In genomic region chr7:138773176-138773575, GRCh38 we compare ENCODE assay signal across 2 cellular contexts.
TF ChIP-seq lines count a peak whose summit lies in the region.

No MANE protein-coding gene starts in this region.

TF ChIP-seq in GM23338, 12 proteins besides CTCF, POLR2A, EP300 and RAD21:
- TF ChIP-seq ETS1 (IDR thresholded peaks at IDR 0.05), result no peak
- TF ChIP-seq ZNF114 (CRISPR knock-in tag; IDR thresholded peaks at IDR 0.05), result no peak
- TF ChIP-seq ZNF462 (CRISPR knock-in tag; IDR thresholded peaks at IDR 0.05), result no peak
- TF ChIP-seq NANOG (IDR thresholded peaks at IDR 0.05; ENCODE audit: borderline replicate concordance), result no peak
- no peak for TF ChIP-seq ZNF331 (CRISPR knock-in tag; IDR thresholded peaks at IDR 0.05; ENCODE audit: low read depth)
- no peak for TF ChIP-seq STAT1 (IDR thresholded peaks at IDR 0.05; ENCODE audit: unreplicated experiment)
- no peak for TF ChIP-seq POLR2AphosphoS5 (IDR thresholded peaks at IDR 0.05; ENCODE audit: low read depth)
- TF ChIP-seq CREB1 (CRISPR knock-in tag; IDR thresholded peaks at IDR 0.05; ENCODE audit: low read depth), result no peak
- no peak for TF ChIP-seq REST (IDR thresholded peaks at IDR 0.05; ENCODE audit: unreplicated experiment)
- TF ChIP-seq EZH2phosphoT487 (IDR thresholded peaks at IDR 0.05; ENCODE audit: unreplicated experiment), result no peak

TF ChIP-seq in HepG2, 621 proteins besides CTCF, POLR2A, EP300 and RAD21:
- no peak for TF ChIP-seq ZNF747 (CRISPR knock-in tag; IDR thresholded peaks at IDR 0.05; ENCODE audit: borderline replicate concordance)
- TF ChIP-seq MEIS1 (CRISPR knock-in tag; IDR thresholded peaks at IDR 0.05; ENCODE audit: borderline replicate concordance), result no peak
- TF ChIP-seq AHDC1 (CRISPR knock-in tag; IDR thresholded peaks at IDR 0.05; ENCODE audit: borderline replicate concordance), result no peak
- TF ChIP-seq REXO4 (CRISPR knock-in tag; IDR thresholded peaks at IDR 0.05; ENCODE audit: borderline replicate concordance), result no peak
